In the genomic region with DNA sequence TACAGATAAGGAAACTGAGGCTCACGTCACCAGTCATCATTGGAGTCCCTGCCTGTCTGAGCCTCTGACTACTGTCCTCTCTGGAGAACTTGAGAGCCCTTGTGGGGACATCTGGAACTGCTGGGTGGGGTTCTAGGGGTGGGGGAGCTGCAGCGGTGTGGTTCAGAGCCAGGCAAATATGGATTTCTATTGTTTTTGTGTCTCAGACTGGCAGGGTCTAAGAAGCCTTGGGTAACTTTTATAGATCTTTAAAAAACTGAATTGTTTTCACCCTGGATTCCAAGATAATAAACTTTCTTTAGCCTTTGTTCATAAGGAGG, we compare ENCODE assay signal across 1 cellular context.
A peak's percentile ranks its signal among the peaks of the same experiment; 100 is the strongest.
TF ChIP-seq lines count a peak whose summit lies in the region.

No MANE protein-coding gene starts in this region.

TF ChIP-seq in K562, 482 proteins besides CTCF, POLR2A, EP300 and RAD21 (continued from another document and continues in another):
- TF ChIP-seq PCBP1 (IDR thresholded peaks at IDR 0.05; ENCODE audit: low read depth, low read length, poor library complexity, severe bottlenecking) (no peak), HDAC2 (IDR thresholded peaks at IDR 0.05) (no peak), JUND (IDR thresholded peaks at IDR 0.05; ENCODE audit: borderline replicate concordance, low read depth, low read length) (0 out of 2 replicates have a peak, but pooled peaks have one; percentile 14), JUND (tag; IDR thresholded peaks at IDR 0.05; ENCODE audit: borderline replicate concordance, low read depth, low read length) (no peak), CCNT2 (IDR thresholded peaks at IDR 0.05; ENCODE audit: borderline replicate concordance, extremely low read depth, insufficient read length, low read depth, low read length) (no peak), DACH1 (IDR thresholded peaks at IDR 0.05; ENCODE audit: partially characterized antibody) (no peak), FOXJ2 (tag; IDR thresholded peaks at IDR 0.05) (no peak), NR3C1 (CRISPR knock-in tag; IDR thresholded peaks at IDR 0.05) (no peak), SIX5 (IDR thresholded peaks at IDR 0.05; ENCODE audit: borderline replicate concordance in 1 of 2, insufficient read depth in 1 of 2, low read depth in 1 of 2, low read length in 2 of 2) (no peak), EGR1 (conservative IDR thresholded peaks at IDR 0.05) (no peak), OTX1 (CRISPR knock-in tag; IDR thresholded peaks at IDR 0.05) (no peak), TCF7 (IDR thresholded peaks at IDR 0.05; ENCODE audit: borderline replicate concordance) (no peak), ARNT (IDR thresholded peaks at IDR 0.05) (no peak), HDAC8 (tag; IDR thresholded peaks at IDR 0.05) (no peak), ZSCAN29 (IDR thresholded peaks at IDR 0.05) (no peak), BRD9 (IDR thresholded peaks at IDR 0.05; ENCODE audit: low read depth, partially characterized antibody) (no peak), ETV1 (tag; conservative IDR thresholded peaks at IDR 0.05; ENCODE audit: low read depth) (no peak), JUN (IDR thresholded peaks at IDR 0.05; ENCODE audit: borderline replicate concordance, low read depth, low read length) (no peak), JUN (CRISPR knock-in tag; IDR thresholded peaks at IDR 0.05; ENCODE audit: borderline replicate concordance) (no peak), RBM17 (IDR thresholded peaks at IDR 0.05; ENCODE audit: borderline replicate concordance, low read depth, low read length) (no peak), DNMT1 (IDR thresholded peaks at IDR 0.05) (no peak), RBFOX2 (IDR thresholded peaks at IDR 0.05; ENCODE audit: low read depth, low read length) (no peak)
- TF ChIP-seq, protein P1, sequence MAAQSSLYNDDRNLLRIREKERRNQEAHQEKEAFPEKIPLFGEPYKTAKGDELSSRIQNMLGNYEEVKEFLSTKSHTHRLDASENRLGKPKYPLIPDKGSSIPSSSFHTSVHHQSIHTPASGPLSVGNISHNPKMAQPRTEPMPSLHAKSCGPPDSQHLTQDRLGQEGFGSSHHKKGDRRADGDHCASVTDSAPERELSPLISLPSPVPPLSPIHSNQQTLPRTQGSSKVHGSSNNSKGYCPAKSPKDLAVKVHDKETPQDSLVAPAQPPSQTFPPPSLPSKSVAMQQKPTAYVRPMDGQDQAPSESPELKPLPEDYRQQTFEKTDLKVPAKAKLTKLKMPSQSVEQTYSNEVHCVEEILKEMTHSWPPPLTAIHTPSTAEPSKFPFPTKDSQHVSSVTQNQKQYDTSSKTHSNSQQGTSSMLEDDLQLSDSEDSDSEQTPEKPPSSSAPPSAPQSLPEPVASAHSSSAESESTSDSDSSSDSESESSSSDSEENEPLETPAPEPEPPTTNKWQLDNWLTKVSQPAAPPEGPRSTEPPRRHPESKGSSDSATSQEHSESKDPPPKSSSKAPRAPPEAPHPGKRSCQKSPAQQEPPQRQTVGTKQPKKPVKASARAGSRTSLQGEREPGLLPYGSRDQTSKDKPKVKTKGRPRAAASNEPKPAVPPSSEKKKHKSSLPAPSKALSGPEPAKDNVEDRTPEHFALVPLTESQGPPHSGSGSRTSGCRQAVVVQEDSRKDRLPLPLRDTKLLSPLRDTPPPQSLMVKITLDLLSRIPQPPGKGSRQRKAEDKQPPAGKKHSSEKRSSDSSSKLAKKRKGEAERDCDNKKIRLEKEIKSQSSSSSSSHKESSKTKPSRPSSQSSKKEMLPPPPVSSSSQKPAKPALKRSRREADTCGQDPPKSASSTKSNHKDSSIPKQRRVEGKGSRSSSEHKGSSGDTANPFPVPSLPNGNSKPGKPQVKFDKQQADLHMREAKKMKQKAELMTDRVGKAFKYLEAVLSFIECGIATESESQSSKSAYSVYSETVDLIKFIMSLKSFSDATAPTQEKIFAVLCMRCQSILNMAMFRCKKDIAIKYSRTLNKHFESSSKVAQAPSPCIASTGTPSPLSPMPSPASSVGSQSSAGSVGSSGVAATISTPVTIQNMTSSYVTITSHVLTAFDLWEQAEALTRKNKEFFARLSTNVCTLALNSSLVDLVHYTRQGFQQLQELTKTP (IDR thresholded peaks at IDR 0.05; ENCODE audit: low read depth in 1 of 2, partially characterized antibody in 2 of 2): no peak
- TF ChIP-seq, protein P2, sequence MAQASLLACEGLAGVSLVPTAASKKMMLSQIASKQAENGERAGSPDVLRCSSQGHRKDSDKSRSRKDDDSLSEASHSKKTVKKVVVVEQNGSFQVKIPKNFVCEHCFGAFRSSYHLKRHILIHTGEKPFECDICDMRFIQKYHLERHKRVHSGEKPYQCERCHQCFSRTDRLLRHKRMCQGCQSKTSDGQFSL (CRISPR knock-in tag; IDR thresholded peaks at IDR 0.05): peak; percentile 66; the same call in 1 of the 2 replicates
- TF ChIP-seq, protein P2 (tag; IDR thresholded peaks at IDR 0.05): no peak
- TF ChIP-seq, protein P3, sequence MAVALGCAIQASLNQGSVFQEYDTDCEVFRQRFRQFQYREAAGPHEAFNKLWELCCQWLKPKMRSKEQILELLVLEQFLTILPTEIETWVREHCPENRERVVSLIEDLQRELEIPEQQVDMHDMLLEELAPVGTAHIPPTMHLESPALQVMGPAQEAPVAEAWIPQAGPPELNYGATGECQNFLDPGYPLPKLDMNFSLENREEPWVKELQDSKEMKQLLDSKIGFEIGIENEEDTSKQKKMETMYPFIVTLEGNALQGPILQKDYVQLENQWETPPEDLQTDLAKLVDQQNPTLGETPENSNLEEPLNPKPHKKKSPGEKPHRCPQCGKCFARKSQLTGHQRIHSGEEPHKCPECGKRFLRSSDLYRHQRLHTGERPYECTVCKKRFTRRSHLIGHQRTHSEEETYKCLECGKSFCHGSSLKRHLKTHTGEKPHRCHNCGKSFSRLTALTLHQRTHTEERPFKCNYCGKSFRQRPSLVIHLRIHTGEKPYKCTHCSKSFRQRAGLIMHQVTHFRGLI (CRISPR knock-in tag; IDR thresholded peaks at IDR 0.05): no peak
- TF ChIP-seq, protein P4, sequence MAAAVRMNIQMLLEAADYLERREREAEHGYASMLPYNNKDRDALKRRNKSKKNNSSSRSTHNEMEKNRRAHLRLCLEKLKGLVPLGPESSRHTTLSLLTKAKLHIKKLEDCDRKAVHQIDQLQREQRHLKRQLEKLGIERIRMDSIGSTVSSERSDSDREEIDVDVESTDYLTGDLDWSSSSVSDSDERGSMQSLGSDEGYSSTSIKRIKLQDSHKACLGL (CRISPR knock-in tag; IDR thresholded peaks at IDR 0.05; ENCODE audit: borderline replicate concordance, poor library complexity, severe bottlenecking): no peak
- TF ChIP-seq, protein P5, sequence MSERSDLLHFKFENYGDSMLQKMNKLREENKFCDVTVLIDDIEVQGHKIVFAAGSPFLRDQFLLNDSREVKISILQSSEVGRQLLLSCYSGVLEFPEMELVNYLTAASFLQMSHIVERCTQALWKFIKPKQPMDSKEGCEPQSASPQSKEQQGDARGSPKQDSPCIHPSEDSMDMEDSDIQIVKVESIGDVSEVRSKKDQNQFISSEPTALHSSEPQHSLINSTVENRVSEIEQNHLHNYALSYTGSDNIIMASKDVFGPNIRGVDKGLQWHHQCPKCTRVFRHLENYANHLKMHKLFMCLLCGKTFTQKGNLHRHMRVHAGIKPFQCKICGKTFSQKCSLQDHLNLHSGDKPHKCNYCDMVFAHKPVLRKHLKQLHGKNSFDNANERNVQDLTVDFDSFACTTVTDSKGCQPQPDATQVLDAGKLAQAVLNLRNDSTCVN (CRISPR knock-in tag; IDR thresholded peaks at IDR 0.05): no peak
- TF ChIP-seq, protein P6, sequence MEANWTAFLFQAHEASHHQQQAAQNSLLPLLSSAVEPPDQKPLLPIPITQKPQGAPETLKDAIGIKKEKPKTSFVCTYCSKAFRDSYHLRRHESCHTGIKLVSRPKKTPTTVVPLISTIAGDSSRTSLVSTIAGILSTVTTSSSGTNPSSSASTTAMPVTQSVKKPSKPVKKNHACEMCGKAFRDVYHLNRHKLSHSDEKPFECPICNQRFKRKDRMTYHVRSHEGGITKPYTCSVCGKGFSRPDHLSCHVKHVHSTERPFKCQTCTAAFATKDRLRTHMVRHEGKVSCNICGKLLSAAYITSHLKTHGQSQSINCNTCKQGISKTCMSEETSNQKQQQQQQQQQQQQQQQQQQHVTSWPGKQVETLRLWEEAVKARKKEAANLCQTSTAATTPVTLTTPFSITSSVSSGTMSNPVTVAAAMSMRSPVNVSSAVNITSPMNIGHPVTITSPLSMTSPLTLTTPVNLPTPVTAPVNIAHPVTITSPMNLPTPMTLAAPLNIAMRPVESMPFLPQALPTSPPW (CRISPR knock-in tag; IDR thresholded peaks at IDR 0.05): peak; percentile 52
- TF ChIP-seq, protein P7, sequence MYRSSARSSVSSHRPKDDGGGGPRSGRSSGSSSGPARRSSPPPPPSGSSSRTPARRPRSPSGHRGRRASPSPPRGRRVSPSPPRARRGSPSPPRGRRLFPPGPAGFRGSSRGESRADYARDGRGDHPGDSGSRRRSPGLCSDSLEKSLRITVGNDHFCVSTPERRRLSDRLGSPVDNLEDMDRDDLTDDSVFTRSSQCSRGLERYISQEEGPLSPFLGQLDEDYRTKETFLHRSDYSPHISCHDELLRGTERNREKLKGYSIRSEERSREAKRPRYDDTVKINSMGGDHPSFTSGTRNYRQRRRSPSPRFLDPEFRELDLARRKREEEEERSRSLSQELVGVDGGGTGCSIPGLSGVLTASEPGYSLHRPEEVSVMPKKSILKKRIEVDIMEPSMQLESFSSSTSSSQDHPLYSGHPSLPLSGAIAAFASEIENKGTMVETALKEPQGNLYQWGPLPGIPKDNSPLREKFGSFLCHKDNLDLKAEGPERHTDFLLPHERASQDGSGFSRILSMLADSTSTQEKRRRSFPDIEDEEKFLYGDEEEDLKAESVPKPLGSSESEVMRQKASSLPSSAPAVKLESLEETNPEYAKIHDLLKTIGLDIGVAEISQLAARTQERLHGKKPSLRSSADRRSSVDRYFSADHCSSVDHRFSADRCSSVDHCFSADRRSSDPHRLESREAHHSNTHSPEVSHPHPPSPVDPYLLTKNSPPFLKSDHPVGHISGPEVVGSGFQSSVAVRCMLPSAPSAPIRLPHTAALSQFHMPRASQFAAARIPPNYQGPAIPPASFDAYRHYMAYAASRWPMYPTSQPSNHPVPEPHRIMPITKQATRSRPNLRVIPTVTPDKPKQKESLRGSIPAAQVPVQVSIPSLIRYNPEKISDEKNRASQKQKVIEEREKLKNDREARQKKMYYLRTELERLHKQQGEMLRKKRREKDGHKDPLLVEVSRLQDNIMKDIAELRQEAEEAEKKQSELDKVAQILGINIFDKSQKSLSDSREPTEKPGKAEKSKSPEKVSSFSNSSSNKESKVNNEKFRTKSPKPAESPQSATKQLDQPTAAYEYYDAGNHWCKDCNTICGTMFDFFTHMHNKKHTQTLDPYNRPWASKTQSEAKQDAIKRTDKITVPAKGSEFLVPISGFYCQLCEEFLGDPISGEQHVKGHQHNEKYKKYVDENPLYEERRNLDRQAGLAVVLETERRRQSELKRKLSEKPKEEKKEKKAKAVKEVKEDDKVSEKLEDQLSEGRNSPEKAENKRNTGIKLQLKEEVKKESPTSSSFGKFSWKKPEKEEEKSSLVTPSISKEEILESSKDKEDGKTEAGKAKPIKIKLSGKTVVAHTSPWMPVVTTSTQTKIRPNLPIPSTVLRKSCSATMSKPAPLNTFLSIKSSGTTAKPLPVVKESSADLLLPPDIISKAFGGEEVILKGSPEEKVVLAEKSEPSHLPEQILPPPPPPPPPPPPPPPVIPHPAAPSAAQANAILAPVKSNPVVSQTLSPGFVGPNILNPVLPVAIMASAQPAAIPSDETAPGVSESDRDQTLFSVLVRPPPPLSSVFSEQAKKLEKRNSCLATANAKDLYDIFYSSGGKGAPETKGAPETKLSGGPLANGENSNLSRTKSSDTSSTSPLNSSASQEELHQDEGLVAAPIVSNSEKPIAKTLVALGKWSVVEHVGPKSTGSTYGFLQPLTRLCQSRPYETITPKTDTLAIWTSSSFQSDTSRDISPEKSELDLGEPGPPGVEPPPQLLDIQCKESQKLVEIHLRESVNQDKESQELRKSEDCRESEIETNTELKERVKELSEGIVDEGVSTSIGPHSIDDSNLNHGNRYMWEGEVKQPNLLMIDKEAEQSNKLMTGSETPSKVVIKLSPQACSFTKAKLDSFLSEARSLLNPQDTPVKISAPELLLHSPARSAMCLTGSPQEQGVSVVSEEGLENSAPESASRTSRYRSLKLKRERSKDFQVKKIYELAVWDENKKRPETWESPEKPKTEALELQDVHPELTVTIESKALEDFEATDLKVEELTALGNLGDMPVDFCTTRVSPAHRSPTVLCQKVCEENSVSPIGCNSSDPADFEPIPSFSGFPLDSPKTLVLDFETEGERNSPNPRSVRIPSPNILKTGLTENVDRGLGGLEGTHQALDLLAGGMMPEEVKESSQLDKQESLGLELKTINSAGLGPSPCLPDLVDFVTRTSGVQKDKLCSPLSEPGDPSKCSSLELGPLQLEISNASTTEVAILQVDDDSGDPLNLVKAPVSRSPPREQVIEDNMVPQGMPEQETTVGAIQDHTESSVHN (IDR thresholded peaks at IDR 0.05; ENCODE audit: borderline replicate concordance in 1 of 2, low read depth in 1 of 2): no peak
- TF ChIP-seq, protein P8, sequence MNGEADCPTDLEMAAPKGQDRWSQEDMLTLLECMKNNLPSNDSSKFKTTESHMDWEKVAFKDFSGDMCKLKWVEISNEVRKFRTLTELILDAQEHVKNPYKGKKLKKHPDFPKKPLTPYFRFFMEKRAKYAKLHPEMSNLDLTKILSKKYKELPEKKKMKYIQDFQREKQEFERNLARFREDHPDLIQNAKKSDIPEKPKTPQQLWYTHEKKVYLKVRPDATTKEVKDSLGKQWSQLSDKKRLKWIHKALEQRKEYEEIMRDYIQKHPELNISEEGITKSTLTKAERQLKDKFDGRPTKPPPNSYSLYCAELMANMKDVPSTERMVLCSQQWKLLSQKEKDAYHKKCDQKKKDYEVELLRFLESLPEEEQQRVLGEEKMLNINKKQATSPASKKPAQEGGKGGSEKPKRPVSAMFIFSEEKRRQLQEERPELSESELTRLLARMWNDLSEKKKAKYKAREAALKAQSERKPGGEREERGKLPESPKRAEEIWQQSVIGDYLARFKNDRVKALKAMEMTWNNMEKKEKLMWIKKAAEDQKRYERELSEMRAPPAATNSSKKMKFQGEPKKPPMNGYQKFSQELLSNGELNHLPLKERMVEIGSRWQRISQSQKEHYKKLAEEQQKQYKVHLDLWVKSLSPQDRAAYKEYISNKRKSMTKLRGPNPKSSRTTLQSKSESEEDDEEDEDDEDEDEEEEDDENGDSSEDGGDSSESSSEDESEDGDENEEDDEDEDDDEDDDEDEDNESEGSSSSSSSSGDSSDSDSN (IDR thresholded peaks at IDR 0.05; ENCODE audit: borderline replicate concordance in 1 of 2, low read depth in 2 of 2, low read length in 2 of 2): no peak
- TF ChIP-seq, protein P9, sequence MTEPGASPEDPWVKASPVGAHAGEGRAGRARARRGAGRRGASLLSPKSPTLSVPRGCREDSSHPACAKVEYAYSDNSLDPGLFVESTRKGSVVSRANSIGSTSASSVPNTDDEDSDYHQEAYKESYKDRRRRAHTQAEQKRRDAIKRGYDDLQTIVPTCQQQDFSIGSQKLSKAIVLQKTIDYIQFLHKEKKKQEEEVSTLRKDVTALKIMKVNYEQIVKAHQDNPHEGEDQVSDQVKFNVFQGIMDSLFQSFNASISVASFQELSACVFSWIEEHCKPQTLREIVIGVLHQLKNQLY (CRISPR knock-in tag; conservative IDR thresholded peaks at IDR 0.05): no peak
- TF ChIP-seq, protein P10, sequence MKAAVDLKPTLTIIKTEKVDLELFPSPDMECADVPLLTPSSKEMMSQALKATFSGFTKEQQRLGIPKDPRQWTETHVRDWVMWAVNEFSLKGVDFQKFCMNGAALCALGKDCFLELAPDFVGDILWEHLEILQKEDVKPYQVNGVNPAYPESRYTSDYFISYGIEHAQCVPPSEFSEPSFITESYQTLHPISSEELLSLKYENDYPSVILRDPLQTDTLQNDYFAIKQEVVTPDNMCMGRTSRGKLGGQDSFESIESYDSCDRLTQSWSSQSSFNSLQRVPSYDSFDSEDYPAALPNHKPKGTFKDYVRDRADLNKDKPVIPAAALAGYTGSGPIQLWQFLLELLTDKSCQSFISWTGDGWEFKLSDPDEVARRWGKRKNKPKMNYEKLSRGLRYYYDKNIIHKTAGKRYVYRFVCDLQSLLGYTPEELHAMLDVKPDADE (conservative IDR thresholded peaks at IDR 0.05; ENCODE audit: control insufficient read depth, low read depth, low read length): no peak
